14 cellular contexts compared by ENCODE assay signal in genomic region chr13:100130092-100130491, GRCh38. TPM values are rescaled to one million over a fixed set of nuclear protein-coding genes. Genes with fewer than 3 reads are reported as not detected.
A peak's percentile ranks its signal among the peaks of the same experiment; 100 is the strongest.
DNase-seq lines count a peak whose midpoint lies in the region; ATAC-seq, FAIRE-seq and TF ChIP-seq lines count a peak whose summit lies in the region.
"Had no signal": no experiment of that assay in that cellular context is flagged by ENCODE, and none has a peak within 500 bp of the region (broad histone marks: within the 10 kb centered on the region; RNA-seq: fewer than 3 reads in every experiment).

No MANE protein-coding gene starts in this region.

- peaks cover 18% of the 10 kb centered on the region for H3K4me1 Mint-ChIP-seq in Caco-2 (ENCODE audit: low read depth, unreplicated experiment)

- ATAC-seq in GM18502 (IDR thresholded peaks at IDR 0.05; ENCODE audit: poor library complexity, unreplicated experiment): peak; percentile 4

- peak overlapping the region; percentile 2 for H3K27ac ChIP-seq in endothelial cell of umbilical vein (ENCODE audit: insufficient read depth, low read depth, low read length)
- H3K27ac ChIP-seq: PC-9, upper lobe of right lung had no signal

- no peaks in the 10 kb centered on the region for H3K9me1 ChIP-seq in endothelial cell of umbilical vein (replicated peaks; ENCODE audit: control insufficient read depth, extremely low read depth, insufficient read depth, low read length)

- no peak for TF ChIP-seq POLR2A in endothelial cell of umbilical vein (IDR thresholded peaks at IDR 0.05; ENCODE audit: low read depth, low read length)

- no peak overlapping the region for H2AFZ ChIP-seq in endothelial cell of umbilical vein (ENCODE audit: low read depth, low read length)
- H2AFZ ChIP-seq: PC-9 had no signal

- H3K36me3 ChIP-seq in endothelial cell of umbilical vein (ENCODE audit: control insufficient read depth in 2 of 2, extremely low read depth in 1 of 2, insufficient read depth in 2 of 2, low read length in 2 of 2) (peaks cover 0 to 2% of the 10 kb centered on the region in 2 experiments), Caco-2 (ENCODE audit: control insufficient read depth, insufficient read depth, low read length) (no peaks in the 10 kb centered on the region)
- H3K36me3 ChIP-seq: upper lobe of right lung had no signal

- DNase-seq in NCI-H446 treated with DMSO at 0.1 percent for 48 hours (lab: John Stamatoyannopoulos, UW) (peak; percentile 27), endothelial cell of umbilical vein (ENCODE audit: low read depth, low spot score) (peak; percentile 73), occipital lobe (lab: John Stamatoyannopoulos, UW) (peak; percentile 7), NOMO-1 treated with DMSO at 0.1 percent for 48 hours (lab: John Stamatoyannopoulos, UW; ENCODE audit: unreplicated experiment) (no peak), DMS114 treated with DMSO at 0.1 percent for 48 hours (lab: John Stamatoyannopoulos, UW; ENCODE audit: unreplicated experiment) (no peak), Caco-2 (no peak)
- DNase-seq: activated T-cell treated with anti-CD3 and anti-CD28 coated beads, Interleukin-2, amount 50 U/mL, for 48 hours; central memory CD4-positive, alpha-beta T cell; DMS79 treated with DMSO at 0.1 percent for 48 hours; NCI-H187; PC-9; retina; upper lobe of right lung had no signal

- POLR2A ChIA-PET in endothelial cell of umbilical vein (lab: Charles Lee): no interaction called here
- POLR2A ChIA-PET in Caco-2 (lab: Charles Lee): no interaction called here

- no peak overlapping the region for H3K4me3 Mint-ChIP-seq in Caco-2 (ENCODE audit: unreplicated experiment)

- H3K4me3 ChIP-seq in endothelial cell of umbilical vein (replicated peaks in 1 of 3; ENCODE audit: insufficient read depth in 1 of 3, low read depth in 1 of 3, low read length in 3 of 3): no peak overlapping the region
- no peak overlapping the region for H3K4me3 ChIP-seq in Caco-2 (ENCODE audit: low read depth, low read length)
- H3K4me3 ChIP-seq: PC-9, upper lobe of right lung had no signal

- no peaks in the 10 kb centered on the region for H3K36me3 Mint-ChIP-seq in Caco-2 (ENCODE audit: insufficient read depth, unreplicated experiment)

- BruUV-seq in endothelial cell of umbilical vein (replicated peaks; lab: Mats Ljungman, UMichigan) (no TSS peak), Caco-2 (replicated peaks; lab: Mats Ljungman, UMichigan) (no TSS peak)

- H3K4me2 ChIP-seq in endothelial cell of umbilical vein (ENCODE audit: insufficient read depth, low read length): no peak overlapping the region
- H3K4me2 ChIP-seq: PC-9 had no signal

- no peak for FAIRE-seq in endothelial cell of umbilical vein (lab: Jason Lieb, UNC)

- H3K9me3 ChIP-seq in endothelial cell of umbilical vein (replicated peaks; ENCODE audit: control insufficient read depth, insufficient read depth, low read length) (no peaks in the 10 kb centered on the region), Caco-2 (no peaks in the 10 kb centered on the region)
- H3K9me3 ChIP-seq: upper lobe of right lung had no signal

- H3K79me2 ChIP-seq in endothelial cell of umbilical vein (ENCODE audit: control insufficient read depth, insufficient read depth, low read length): no peaks in the 10 kb centered on the region

- H4K20me1 ChIP-seq in endothelial cell of umbilical vein (replicated peaks; ENCODE audit: control insufficient read depth, extremely low read depth, insufficient read depth, low read length): no peaks in the 10 kb centered on the region

- H3K4me1 ChIP-seq in endothelial cell of umbilical vein (ENCODE audit: control insufficient read depth, extremely low read depth, insufficient read depth, low read length): peaks cover 20% of the 10 kb centered on the region
- peaks cover 16% of the 10 kb centered on the region; the same call in 1 of the 2 replicates for H3K4me1 ChIP-seq in Caco-2
- H3K4me1 ChIP-seq: upper lobe of right lung had no signal

- dilution Hi-C loops in endothelial cell of umbilical vein (cut with MboI; ENCODE audit: extremely low pct_ligation_motif_present, low sequenced_read_pairs): no loop called here

- H3K27me3 ChIP-seq in endothelial cell of umbilical vein (ENCODE audit: control insufficient read depth in 2 of 2, insufficient read depth in 2 of 2, low read length in 2 of 2) (no peaks in the 10 kb centered on the region), Caco-2 (replicated peaks; ENCODE audit: control insufficient read depth, insufficient read depth, low read length) (no peaks in the 10 kb centered on the region)
- H3K27me3 ChIP-seq: upper lobe of right lung had no signal

- no peaks in the 10 kb centered on the region for H3K27me3 Mint-ChIP-seq in Caco-2 (ENCODE audit: insufficient read depth, unreplicated experiment)

- no peaks in the 10 kb centered on the region for H3K9me3 Mint-ChIP-seq in Caco-2 (ENCODE audit: unreplicated experiment)

- no peak overlapping the region for H3K27ac Mint-ChIP-seq in Caco-2 (ENCODE audit: unreplicated experiment)

- CTCF ChIA-PET in endothelial cell of umbilical vein (lab: Charles Lee): interaction anchor here (1.9 kb wide), 1 partner anchor 105 kb away, joined by 9 read pairs; no protein-coding TSS in a partner anchor
- CTCF ChIA-PET in Caco-2 (lab: Charles Lee): no interaction called here

- no peak for TF ChIP-seq CTCF in endothelial cell of umbilical vein (IDR thresholded peaks at IDR 0.05; ENCODE audit: extremely low read depth in 1 of 2, insufficient read depth in 1 of 2, low read depth in 1 of 2, low read length in 2 of 2)
- TF ChIP-seq CTCF in Caco-2 (IDR thresholded peaks at IDR 0.05; ENCODE audit: insufficient read depth in 1 of 2, low read depth in 1 of 2, low read length in 1 of 2, severe bottlenecking in 1 of 2, unreplicated experiment in 1 of 2): no peak

- intact Hi-C loops in endothelial cell of umbilical vein (cut with micrococcal nuclease): no loop called here
- intact Hi-C loops in Caco-2 (cut with micrococcal nuclease; ENCODE audit: unreplicated experiment): no loop called here

- H3K9ac ChIP-seq in endothelial cell of umbilical vein (replicated peaks; ENCODE audit: extremely low read depth, insufficient read depth, low read length): no peak overlapping the region

TF ChIP-seq in endothelial cell of umbilical vein, 7 proteins besides CTCF, POLR2A, EP300 and RAD21:
- TF ChIP-seq MAX (IDR thresholded peaks at IDR 0.05; ENCODE audit: insufficient read depth, insufficient read length) (no peak), POLR2AphosphoS5 (IDR thresholded peaks at IDR 0.05; ENCODE audit: insufficient read depth, low read depth, low read length) (no peak), EZH2 (IDR thresholded peaks at IDR 0.05; ENCODE audit: borderline replicate concordance, low read depth, low read length, severe bottlenecking) (no peak), JUN (IDR thresholded peaks at IDR 0.05; ENCODE audit: borderline replicate concordance, insufficient read depth, insufficient read length, low read depth) (no peak), GATA2 (IDR thresholded peaks at IDR 0.05; ENCODE audit: insufficient read depth, insufficient read length, low read depth, low read length) (no peak), MYC (IDR thresholded peaks at IDR 0.05; ENCODE audit: low read depth, low read length) (no peak), FOS (IDR thresholded peaks at IDR 0.05; ENCODE audit: borderline replicate concordance, insufficient read depth, low read length) (no peak)

RNA-seq across cellular contexts. Expression of gene PCCA, which starts 41.2 kb away (rescaled TPM):
- total RNA-seq in endothelial cell of umbilical vein (19.8 and 20.2 TPM in 2 replicates), occipital lobe (200 TPM), Caco-2 (2022) (38.5 and 39.9 TPM in 2 replicates)
- polyA plus RNA-seq in endothelial cell of umbilical vein: 5.1 and 5.7 TPM in 2 replicates
- polyA plus RNA-seq in endothelial cell of umbilical vein (2011; cell fraction: cytosol; rRNA removed): 6.2 and 7.5 TPM in 2 replicates
- polyA plus RNA-seq in endothelial cell of umbilical vein (2011; cell fraction: nucleus; rRNA removed): 17.1 and 23.7 TPM in 2 replicates
- polyA plus RNA-seq in endothelial cell of umbilical vein (2012): 16.4 and 18.1 TPM in 2 replicates
- polyA minus RNA-seq in endothelial cell of umbilical vein: 16.6 and 30.2 TPM in 2 replicates
- 6.2 TPM for polyA minus RNA-seq in endothelial cell of umbilical vein (2011; cell fraction: cytosol; rRNA and poly(A)+ RNA removed)
- 44.4 and 67.0 TPM in 2 replicates for polyA minus RNA-seq in endothelial cell of umbilical vein (2011; cell fraction: nucleus; rRNA and poly(A)+ RNA removed)

Comparison
In these comparisons a context has a peak if more than half of its experiments do, and no peak if none do; other contexts are left out.
1. DNase-seq: peak in NCI-H446 treated with DMSO at 0.1 percent for 48 hours (single experiment), endothelial cell of umbilical vein (single experiment) and occipital lobe (single experiment); none in NOMO-1 treated with DMSO at 0.1 percent for 48 hours (single experiment), DMS114 treated with DMSO at 0.1 percent for 48 hours (single experiment) and Caco-2 (0 of 2).